ENCODE assay signal across 1 cellular context in the genomic region with DNA sequence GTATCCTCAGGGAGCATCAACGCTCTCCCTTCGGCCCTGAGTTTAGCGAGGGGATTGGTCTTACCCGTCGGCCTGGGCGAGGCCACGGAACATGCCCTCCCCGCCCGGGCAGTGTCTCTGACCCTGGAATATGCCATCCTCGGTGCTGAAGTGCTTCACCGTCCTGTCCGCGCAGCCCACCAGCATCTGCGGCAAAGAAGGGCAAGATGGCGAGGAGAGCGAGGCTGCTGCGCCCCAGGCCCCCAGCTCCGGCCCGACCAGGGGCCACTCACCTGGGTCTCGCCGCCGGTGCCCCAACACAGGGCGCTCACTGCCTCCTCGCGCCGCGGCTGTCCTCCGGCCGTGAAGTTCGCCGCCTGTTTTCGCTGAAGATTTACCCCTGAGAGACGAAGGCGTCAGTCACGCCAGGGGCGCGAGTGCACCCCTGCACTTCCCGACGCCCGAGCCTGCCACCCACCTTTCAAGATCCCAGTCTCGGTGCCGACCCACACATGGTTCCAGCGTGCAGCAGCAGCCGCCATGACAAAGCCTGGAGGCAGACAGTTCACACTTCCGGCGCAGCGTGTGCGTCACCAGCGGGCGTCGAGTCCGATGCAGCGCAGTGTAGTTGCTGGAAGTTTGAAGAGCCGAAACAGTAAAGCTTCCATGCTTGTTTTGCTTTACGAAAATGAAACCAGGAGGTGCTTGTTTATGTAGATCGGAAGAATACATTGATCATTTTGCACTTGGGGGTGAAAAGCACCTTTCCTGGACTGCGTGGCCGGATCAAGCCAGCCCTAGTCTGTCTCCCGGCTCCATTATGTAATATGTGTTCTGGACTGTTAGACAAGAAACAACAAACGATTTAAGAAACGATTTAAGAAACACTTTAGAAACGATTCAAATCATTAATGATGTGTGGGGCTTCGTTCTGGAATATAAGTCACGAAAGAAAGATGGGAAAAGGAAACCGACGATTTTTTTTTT.
TF ChIP-seq lines count a peak whose summit lies in the region.

Gene WDR74, minus strand, starts transcription at position 541 of the 966 bp plus-strand sequence. Its CDS starts 20 bp downstream, at position 521.

TF ChIP-seq in HEK293, 187 proteins besides CTCF, POLR2A, EP300 and RAD21 (continued from another document and continues in another):
- TF ChIP-seq, protein P1, sequence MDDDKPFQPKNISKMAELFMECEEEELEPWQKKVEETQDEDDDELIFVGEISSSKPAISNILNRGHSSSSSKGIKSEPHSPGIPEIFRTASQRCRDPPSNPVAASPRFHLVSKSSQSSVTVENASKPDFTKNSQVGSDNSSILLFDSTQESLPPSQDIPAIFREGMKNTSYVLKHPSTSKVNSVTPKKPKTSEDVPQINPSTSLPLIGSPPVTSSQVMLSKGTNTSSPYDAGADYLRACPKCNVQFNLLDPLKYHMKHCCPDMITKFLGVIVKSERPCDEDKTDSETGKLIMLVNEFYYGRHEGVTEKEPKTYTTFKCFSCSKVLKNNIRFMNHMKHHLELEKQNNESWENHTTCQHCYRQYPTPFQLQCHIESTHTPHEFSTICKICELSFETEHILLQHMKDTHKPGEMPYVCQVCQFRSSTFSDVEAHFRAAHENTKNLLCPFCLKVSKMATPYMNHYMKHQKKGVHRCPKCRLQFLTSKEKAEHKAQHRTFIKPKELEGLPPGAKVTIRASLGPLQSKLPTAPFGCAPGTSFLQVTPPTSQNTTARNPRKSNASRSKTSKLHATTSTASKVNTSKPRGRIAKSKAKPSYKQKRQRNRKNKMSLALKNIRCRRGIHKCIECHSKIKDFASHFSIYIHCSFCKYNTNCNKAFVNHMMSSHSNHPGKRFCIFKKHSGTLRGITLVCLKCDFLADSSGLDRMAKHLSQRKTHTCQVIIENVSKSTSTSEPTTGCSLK (tag by site-specific recombination; IDR thresholded peaks at IDR 0.05), result no peak
- TF ChIP-seq ZNF239 (tag by site-specific recombination; IDR thresholded peaks at IDR 0.05), result no peak
- TF ChIP-seq ZSCAN18 (tag by site-specific recombination; IDR thresholded peaks at IDR 0.05), result no peak
- peak; percentile 64; the same call in 1 of the 2 replicates for TF ChIP-seq ZFP37 (tag by site-specific recombination; IDR thresholded peaks at IDR 0.05)
- peak; percentile 12; the same call in 1 of the 2 replicates for TF ChIP-seq FEZF1 (tag by site-specific recombination; IDR thresholded peaks at IDR 0.05)
- TF ChIP-seq PRDM2 (tag by site-specific recombination; IDR thresholded peaks at IDR 0.05; ENCODE audit: borderline replicate concordance), result no peak
- TF ChIP-seq KLF8 (tag by site-specific recombination; IDR thresholded peaks at IDR 0.05), result peak; percentile 57; the same call in 1 of the 2 replicates
- TF ChIP-seq ZNF76 (tag by site-specific recombination; IDR thresholded peaks at IDR 0.05; ENCODE audit: borderline replicate concordance, low read depth), result peak; percentile 62; the same call in 1 of the 2 replicates
- TF ChIP-seq ZNF549 (tag by site-specific recombination; IDR thresholded peaks at IDR 0.05), result no peak
- TF ChIP-seq GLIS2 (tag by site-specific recombination; IDR thresholded peaks at IDR 0.05), result no peak
- peak; percentile 50; the same call in 1 of the 2 replicates for TF ChIP-seq ZBTB48 (tag by site-specific recombination; IDR thresholded peaks at IDR 0.05)
- peak; percentile 76 for TF ChIP-seq ZBTB8A (tag by site-specific recombination; IDR thresholded peaks at IDR 0.05)
- TF ChIP-seq ZNF426 (tag by site-specific recombination; IDR thresholded peaks at IDR 0.05), result no peak
- TF ChIP-seq ZNF621 (tag by site-specific recombination; IDR thresholded peaks at IDR 0.05), result no peak
- TF ChIP-seq INSM2 (tag by site-specific recombination; IDR thresholded peaks at IDR 0.05), result peak; percentile 27; the same call in 1 of the 2 replicates
- TF ChIP-seq ZNF211 (tag by site-specific recombination; IDR thresholded peaks at IDR 0.05; ENCODE audit: low read depth), result no peak
- TF ChIP-seq ZNF121 (tag by site-specific recombination; IDR thresholded peaks at IDR 0.05), result peak; percentile 34; the same call in 1 of the 2 replicates
- peak; percentile 80 for TF ChIP-seq ZFHX2 (tag by site-specific recombination; conservative IDR thresholded peaks at IDR 0.05)
- peak; percentile 58 for TF ChIP-seq ZBTB21 (tag by site-specific recombination; IDR thresholded peaks at IDR 0.05)
- TF ChIP-seq ZNF791 (tag by site-specific recombination; IDR thresholded peaks at IDR 0.05), result no peak
- TF ChIP-seq ZNF513 (tag by site-specific recombination; IDR thresholded peaks at IDR 0.05), result 0 out of 2 replicates have a peak, but pooled peaks have one; percentile 28
- TF ChIP-seq ZNF362 (tag by site-specific recombination; IDR thresholded peaks at IDR 0.05), result no peak
- no peak for TF ChIP-seq ZNF843 (tag by site-specific recombination; IDR thresholded peaks at IDR 0.05)
- no peak for TF ChIP-seq ZNF416 (tag by site-specific recombination; IDR thresholded peaks at IDR 0.05)
- no peak for TF ChIP-seq ZSCAN23 (tag by site-specific recombination; IDR thresholded peaks at IDR 0.05)
- no peak for TF ChIP-seq ZNF404 (tag by site-specific recombination; IDR thresholded peaks at IDR 0.05)
- peak; percentile 30 for TF ChIP-seq SP3 (tag by site-specific recombination; IDR thresholded peaks at IDR 0.05)
- no peak for TF ChIP-seq SETDB1 (IDR thresholded peaks at IDR 0.05; ENCODE audit: insufficient read length, low read length)
- peak; percentile 93 for TF ChIP-seq YY2 (tag by site-specific recombination; IDR thresholded peaks at IDR 0.05)
- no peak for TF ChIP-seq OSR2 (tag by site-specific recombination; IDR thresholded peaks at IDR 0.05)
- TF ChIP-seq PBX3 (CRISPR knock-in tag; IDR thresholded peaks at IDR 0.05), result peak; percentile 77; the same call in 1 of the 2 replicates
- TF ChIP-seq, protein P2, sequence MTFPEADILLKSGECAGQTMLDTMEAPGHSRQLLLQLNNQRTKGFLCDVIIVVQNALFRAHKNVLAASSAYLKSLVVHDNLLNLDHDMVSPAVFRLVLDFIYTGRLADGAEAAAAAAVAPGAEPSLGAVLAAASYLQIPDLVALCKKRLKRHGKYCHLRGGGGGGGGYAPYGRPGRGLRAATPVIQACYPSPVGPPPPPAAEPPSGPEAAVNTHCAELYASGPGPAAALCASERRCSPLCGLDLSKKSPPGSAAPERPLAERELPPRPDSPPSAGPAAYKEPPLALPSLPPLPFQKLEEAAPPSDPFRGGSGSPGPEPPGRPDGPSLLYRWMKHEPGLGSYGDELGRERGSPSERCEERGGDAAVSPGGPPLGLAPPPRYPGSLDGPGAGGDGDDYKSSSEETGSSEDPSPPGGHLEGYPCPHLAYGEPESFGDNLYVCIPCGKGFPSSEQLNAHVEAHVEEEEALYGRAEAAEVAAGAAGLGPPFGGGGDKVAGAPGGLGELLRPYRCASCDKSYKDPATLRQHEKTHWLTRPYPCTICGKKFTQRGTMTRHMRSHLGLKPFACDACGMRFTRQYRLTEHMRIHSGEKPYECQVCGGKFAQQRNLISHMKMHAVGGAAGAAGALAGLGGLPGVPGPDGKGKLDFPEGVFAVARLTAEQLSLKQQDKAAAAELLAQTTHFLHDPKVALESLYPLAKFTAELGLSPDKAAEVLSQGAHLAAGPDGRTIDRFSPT (tag by site-specific recombination; IDR thresholded peaks at IDR 0.05), result no peak
- TF ChIP-seq ZNF561 (tag by site-specific recombination; IDR thresholded peaks at IDR 0.05; ENCODE audit: borderline replicate concordance), result no peak
- TF ChIP-seq ZNF768 (tag by site-specific recombination; IDR thresholded peaks at IDR 0.05), result no peak
- no peak for TF ChIP-seq BCL11A (tag by site-specific recombination; IDR thresholded peaks at IDR 0.05; ENCODE audit: low read depth)
- TF ChIP-seq ZNF660 (tag by site-specific recombination; IDR thresholded peaks at IDR 0.05), result 0 out of 2 replicates have a peak, but pooled peaks have one; percentile 45
- TF ChIP-seq ZNF10 (tag by site-specific recombination; IDR thresholded peaks at IDR 0.05), result no peak
- TF ChIP-seq ZNF629 (tag by site-specific recombination; IDR thresholded peaks at IDR 0.05), result peak; percentile 79
- TF ChIP-seq ZBTB17 (tag by site-specific recombination; IDR thresholded peaks at IDR 0.05), result peak; percentile 83
- TF ChIP-seq ZNF302 (tag by site-specific recombination; IDR thresholded peaks at IDR 0.05; ENCODE audit: low read depth), result no peak
- TF ChIP-seq ZNF335 (tag by site-specific recombination; conservative IDR thresholded peaks at IDR 0.05), result peak; percentile 83
